Comparison of ENCODE assay signal across 7 cellular contexts in genomic region chr9:75871624-75872023, GRCh38.
"Had no signal": no experiment of that assay in that cellular context is flagged by ENCODE, and none has a peak within 500 bp of the region (broad histone marks: within the 10 kb centered on the region; RNA-seq: fewer than 3 reads in every experiment).

No MANE protein-coding gene starts in this region.

- H3K9ac ChIP-seq: GM23248 had no signal

- FAIRE-seq: H54 had no signal

- DNase-seq: GM23248, GOT3, H9, HCEC 1CT, KG1 had no signal

- H3K4me3 ChIP-seq: GM23248 had no signal

- H2AFZ ChIP-seq: GM23248 had no signal

- H3K27ac ChIP-seq: GM23248, HL-60 had no signal
